ENCODE assay signal across 15 cellular contexts in the genomic region with DNA sequence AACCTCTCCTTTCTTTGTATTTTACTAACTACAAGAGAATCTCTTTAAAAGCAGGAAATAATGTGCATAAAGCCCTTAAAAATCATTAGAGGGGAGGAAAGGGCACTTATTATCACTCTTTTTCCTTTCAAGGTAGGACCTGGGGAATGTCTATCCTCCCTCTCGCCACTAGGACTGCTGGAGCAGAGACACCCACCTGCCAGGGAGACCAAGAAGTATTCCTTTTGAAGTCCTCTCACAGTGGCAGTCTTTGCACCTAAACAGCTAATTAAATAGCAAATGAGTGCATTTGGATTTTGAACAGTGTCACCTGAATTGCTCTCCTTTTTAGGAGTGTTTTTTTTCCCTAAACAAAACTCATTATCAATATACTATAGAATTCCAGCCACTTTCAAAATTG.
A peak's percentile ranks its signal among the peaks of the same experiment; 100 is the strongest.
DNase-seq lines count a peak whose midpoint lies in the region; ATAC-seq and TF ChIP-seq lines count a peak whose summit lies in the region.
"Had no signal": no experiment of that assay in that cellular context is flagged by ENCODE, and none has a peak within 500 bp of the region (broad histone marks: within the 10 kb centered on the region; RNA-seq: fewer than 3 reads in every experiment).

No MANE protein-coding gene starts in this region.

- CTCF ChIA-PET in HEK293T (lab: Yijun Ruan, JAX) = no interaction called here

- peaks cover 7% of the 10 kb centered on the region for H3K4me1 Mint-ChIP-seq in mesothelial cell of epicardium
- no peaks in the 10 kb centered on the region for H3K4me1 Mint-ChIP-seq in stimulated activated memory B cell treated with anti-CD40 and anti-IgM and Interleukin-4, amounts not matched to agents 10 μg/mL and 1 μg/mL and 100 μg/mL, for 72 hours

- no peak overlapping the region for H3K4me3 ChIP-seq in GM06990 (replicated peaks; ENCODE audit: low read depth, low read length)
- H3K4me3 ChIP-seq in WERI-Rb-1 (ENCODE audit: low read depth, low read length) = no peak overlapping the region
- H3K4me3 ChIP-seq: gastroesophageal sphincter, vagina had no signal

- H3K9me3 Mint-ChIP-seq in mesothelial cell of epicardium = peaks cover 2% of the 10 kb centered on the region
- H3K9me3 Mint-ChIP-seq in stimulated activated memory B cell treated with anti-CD40 and anti-IgM and Interleukin-4, amounts not matched to agents 10 μg/mL and 1 μg/mL and 100 μg/mL, for 72 hours = no peaks in the 10 kb centered on the region

- POLR2A ChIA-PET in HEK293T (lab: Yijun Ruan, JAX) = no interaction called here

- peak; percentile 6 for TF ChIP-seq CTCF in GM06990 (IDR thresholded peaks at IDR 0.05; ENCODE audit: insufficient read depth, low read length, poor library complexity, severe bottlenecking)
- peak; percentile 42; the same call in 1 of the 2 replicates for TF ChIP-seq CTCF in WERI-Rb-1 (IDR thresholded peaks at IDR 0.05; ENCODE audit: low read depth, low read length)
- TF ChIP-seq CTCF in mesothelial cell of epicardium (IDR thresholded peaks at IDR 0.05; ENCODE audit: unreplicated experiment) = peak; percentile 39

- peaks cover 2% of the 10 kb centered on the region for H3K27me3 Mint-ChIP-seq in mesothelial cell of epicardium (ENCODE audit: low read depth)
- no peaks in the 10 kb centered on the region for H3K27me3 Mint-ChIP-seq in stimulated activated memory B cell treated with anti-CD40 and anti-IgM and Interleukin-4, amounts not matched to agents 10 μg/mL and 1 μg/mL and 100 μg/mL, for 72 hours

- H3K36me3 ChIP-seq in GM06990 (ENCODE audit: control insufficient read depth, insufficient read depth, low read length) (no peaks in the 10 kb centered on the region), WERI-Rb-1 (no peaks in the 10 kb centered on the region)
- H3K36me3 ChIP-seq: gastroesophageal sphincter, vagina had no signal

- no peak overlapping the region for H3K4me3 Mint-ChIP-seq in mesothelial cell of epicardium
- H3K4me3 Mint-ChIP-seq in stimulated activated memory B cell treated with anti-CD40 and anti-IgM and Interleukin-4, amounts not matched to agents 10 μg/mL and 1 μg/mL and 100 μg/mL, for 72 hours = no peak overlapping the region

- DNase-seq in GM06990 (ENCODE audit: extremely low read depth, insufficient read length) (no peak), HEK293T (ENCODE audit: extremely low spot score) (peak; percentile 32), WERI-Rb-1 (peak; percentile 8), mesothelial cell of epicardium (ENCODE audit: low spot score in 2 of 2, unreplicated experiment in 2 of 2) (no peak), NCI-H345 treated with DMSO at 0.1 percent for 48 hours (lab: John Stamatoyannopoulos, UW; ENCODE audit: unreplicated experiment) (no peak)
- DNase-seq: C1 segment of cervical spinal cord; kidney; OCI-M1; small intestine; stimulated activated naive CD8-positive, alpha-beta T cell treated with anti-CD3 and anti-CD28 coated beads, Interleukin-15, Interleukin-2, amounts not matched to agents 100 U/mL and 50 U/mL, for 24 hours had no signal

- no peaks in the 10 kb centered on the region for H3K9me3 ChIP-seq in WERI-Rb-1 (ENCODE audit: severe bottlenecking)
- H3K9me3 ChIP-seq: gastroesophageal sphincter, vagina had no signal

- no peaks in the 10 kb centered on the region for H3K36me3 Mint-ChIP-seq in mesothelial cell of epicardium
- H3K36me3 Mint-ChIP-seq in stimulated activated memory B cell treated with anti-CD40 and anti-IgM and Interleukin-4, amounts not matched to agents 10 μg/mL and 1 μg/mL and 100 μg/mL, for 72 hours = no peaks in the 10 kb centered on the region

- no peak overlapping the region for H3K27ac ChIP-seq in WERI-Rb-1
- H3K27ac ChIP-seq: gastroesophageal sphincter, parathyroid adenoma, vagina had no signal

- H3K27ac Mint-ChIP-seq in mesothelial cell of epicardium = no peak overlapping the region
- H3K27ac Mint-ChIP-seq in stimulated activated memory B cell treated with anti-CD40 and anti-IgM and Interleukin-4, amounts not matched to agents 10 μg/mL and 1 μg/mL and 100 μg/mL, for 72 hours = no peak overlapping the region

- H3K27me3 ChIP-seq in GM06990 (replicated peaks; ENCODE audit: control insufficient read depth, insufficient read depth, low read length) = no peaks in the 10 kb centered on the region
- H3K27me3 ChIP-seq in WERI-Rb-1 (ENCODE audit: insufficient read depth, low read depth, severe bottlenecking) = no peaks in the 10 kb centered on the region
- H3K27me3 ChIP-seq: gastroesophageal sphincter, vagina had no signal

- no peak for ATAC-seq in GM18867 (IDR thresholded peaks at IDR 0.05; ENCODE audit: unreplicated experiment)
- ATAC-seq in stimulated activated memory B cell treated with anti-CD40 and anti-IgM and Interleukin-4, amounts not matched to agents 10 μg/mL and 1 μg/mL and 100 μg/mL, for 72 hours = no peak
- ATAC-seq: gastroesophageal sphincter; stimulated activated naive CD8-positive, alpha-beta T cell treated with anti-CD3 and anti-CD28 coated beads, Interleukin-15, Interleukin-2, amounts not matched to agents 100 U/mL and 50 U/mL, for 24 hours had no signal

TF ChIP-seq in HEK293T, 16 proteins besides CTCF, POLR2A, EP300 and RAD21:
- TF ChIP-seq LEF1 (IDR thresholded peaks at IDR 0.05; ENCODE audit: borderline replicate concordance) (no peak), CTBP1 (IDR thresholded peaks at IDR 0.05; ENCODE audit: borderline replicate concordance) (no peak), FOXA1 (IDR thresholded peaks at IDR 0.05) (no peak), NFRKB (IDR thresholded peaks at IDR 0.05) (no peak), ZNF384 (IDR thresholded peaks at IDR 0.05) (no peak), HDGF (IDR thresholded peaks at IDR 0.05; ENCODE audit: borderline replicate concordance) (no peak), ARNT (IDR thresholded peaks at IDR 0.05) (no peak), SP1 (IDR thresholded peaks at IDR 0.05) (no peak), FOXM1 (IDR thresholded peaks at IDR 0.05; ENCODE audit: borderline replicate concordance) (no peak), SUZ12 (IDR thresholded peaks at IDR 0.05) (no peak), FOXK2 (IDR thresholded peaks at IDR 0.05) (no peak), BHLHE40 (IDR thresholded peaks at IDR 0.05; ENCODE audit: borderline replicate concordance) (no peak), ELF4 (IDR thresholded peaks at IDR 0.05) (no peak)
- TF ChIP-seq, protein P1, sequence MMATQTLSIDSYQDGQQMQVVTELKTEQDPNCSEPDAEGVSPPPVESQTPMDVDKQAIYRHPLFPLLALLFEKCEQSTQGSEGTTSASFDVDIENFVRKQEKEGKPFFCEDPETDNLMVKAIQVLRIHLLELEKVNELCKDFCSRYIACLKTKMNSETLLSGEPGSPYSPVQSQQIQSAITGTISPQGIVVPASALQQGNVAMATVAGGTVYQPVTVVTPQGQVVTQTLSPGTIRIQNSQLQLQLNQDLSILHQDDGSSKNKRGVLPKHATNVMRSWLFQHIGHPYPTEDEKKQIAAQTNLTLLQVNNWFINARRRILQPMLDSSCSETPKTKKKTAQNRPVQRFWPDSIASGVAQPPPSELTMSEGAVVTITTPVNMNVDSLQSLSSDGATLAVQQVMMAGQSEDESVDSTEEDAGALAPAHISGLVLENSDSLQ (IDR thresholded peaks at IDR 0.05) = no peak

Comparison
In these comparisons a context has a peak if more than half of its experiments do, and no peak if none do; other contexts are left out.
1. DNase-seq: peak in HEK293T (single experiment) and WERI-Rb-1 (single experiment); none in GM06990 (single experiment), mesothelial cell of epicardium (0 of 2) and NCI-H345 treated with DMSO at 0.1 percent for 48 hours (single experiment).
2. Peak in every context shown above with its lines, with median percentiles within 50 percentile points of each other: CTCF ChIP-seq.